In the genomic region with DNA sequence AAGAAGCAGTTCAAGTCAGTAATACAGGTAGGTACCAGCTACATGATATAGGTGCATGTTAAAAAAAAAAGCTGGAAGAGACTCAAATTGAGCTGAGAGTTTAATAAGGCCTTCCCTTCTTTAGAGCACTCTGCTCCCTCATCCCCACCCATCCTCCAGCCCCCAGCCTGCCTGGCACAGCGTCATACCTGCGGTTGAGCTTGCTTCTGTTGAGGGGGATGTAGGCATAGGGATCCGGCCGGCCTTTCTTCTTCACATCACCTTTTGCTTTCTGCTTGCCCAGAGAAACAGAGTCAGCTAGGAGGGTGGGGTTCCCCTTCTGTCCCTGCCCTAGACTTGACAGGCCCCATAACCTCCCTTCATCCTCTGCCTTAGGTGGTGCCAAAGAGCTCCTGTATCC, we compare ENCODE assay signal across 15 cellular contexts. TPM values are rescaled to one million over a fixed set of nuclear protein-coding genes. Genes with fewer than 3 reads are reported as not detected.
DNase-seq lines count a peak whose midpoint lies in the region; ATAC-seq and TF ChIP-seq lines count a peak whose summit lies in the region.
"Had no signal": no experiment of that assay in that cellular context is flagged by ENCODE, and none has a peak within 500 bp of the region (broad histone marks: within the 10 kb centered on the region; RNA-seq: fewer than 3 reads in every experiment).

No MANE protein-coding gene starts in this region.

- no peak for TF ChIP-seq CTCF in CD14-positive monocyte (IDR thresholded peaks at IDR 0.05)
- TF ChIP-seq CTCF in uterus (IDR thresholded peaks at IDR 0.05): no peak

- H3K4me2 ChIP-seq in BLaER1: no peak overlapping the region
- H3K4me2 ChIP-seq: GM23338 had no signal

- H3K4me1 ChIP-seq in BLaER1 (peaks cover 36% of the 10 kb centered on the region), uterus (no peaks in the 10 kb centered on the region)

- intact Hi-C loops in CD14-positive monocyte (cut with micrococcal nuclease) (no loop called here), uterus (cut with DNase I; ENCODE audit: low total_unique reads) (no loop called here)

- H3K27me3 ChIP-seq in BLaER1: no peaks in the 10 kb centered on the region
- no peaks in the 10 kb centered on the region for H3K27me3 ChIP-seq in uterus

- peaks cover 69 to 82% of the 10 kb centered on the region in 2 donors for H3K36me3 Mint-ChIP-seq in CD14-positive monocyte
- H3K36me3 Mint-ChIP-seq in effector memory CD8-positive, alpha-beta T cell (ENCODE audit: insufficient read depth): peaks cover 10% of the 10 kb centered on the region
- H3K36me3 Mint-ChIP-seq in stimulated activated effector memory CD8-positive, alpha-beta T cell treated with anti-CD3 and anti-CD28 coated beads, Interleukin-12 subunit alpha, Interleukin-12 subunit beta, amount 100 ng/mL, for 72 hours: peaks cover 62% of the 10 kb centered on the region

- H3K27ac ChIP-seq in BLaER1 (0 out of 2 replicates have a peak overlapping the region, but pooled peaks have one; percentile 26), uterus (no peak overlapping the region)
- H3K27ac ChIP-seq: C4-2B had no signal

- peak overlapping the region in 1 of 2 donors; percentile 9 for H3K4me3 Mint-ChIP-seq in CD14-positive monocyte
- H3K4me3 Mint-ChIP-seq in effector memory CD8-positive, alpha-beta T cell: no peak overlapping the region
- H3K4me3 Mint-ChIP-seq in stimulated activated effector memory CD8-positive, alpha-beta T cell treated with anti-CD3 and anti-CD28 coated beads, Interleukin-12 subunit alpha, Interleukin-12 subunit beta, amount 100 ng/mL, for 72 hours: no peak overlapping the region
- H3K4me3 Mint-ChIP-seq in stimulated activated naive CD8-positive, alpha-beta T cell treated with anti-CD3 and anti-CD28 coated beads, Interleukin-15, amount 100 ng/mL, for 72 hours: no peak overlapping the region
- H3K4me3 Mint-ChIP-seq: B cell; CD4-positive, alpha-beta memory T cell; GM23338 had no signal

- H3K9me3 Mint-ChIP-seq in CD14-positive monocyte: no peaks in the 10 kb centered on the region
- H3K9me3 Mint-ChIP-seq in effector memory CD8-positive, alpha-beta T cell: no peaks in the 10 kb centered on the region
- H3K9me3 Mint-ChIP-seq in stimulated activated effector memory CD8-positive, alpha-beta T cell treated with anti-CD3 and anti-CD28 coated beads, Interleukin-12 subunit alpha, Interleukin-12 subunit beta, amount 100 ng/mL, for 72 hours: no peaks in the 10 kb centered on the region
- no peaks in the 10 kb centered on the region for H3K9me3 Mint-ChIP-seq in stimulated activated naive CD8-positive, alpha-beta T cell treated with anti-CD3 and anti-CD28 coated beads, Interleukin-15, amount 100 ng/mL, for 72 hours
- H3K9me3 Mint-ChIP-seq: CD4-positive, alpha-beta memory T cell; GM23338 had no signal

- peaks cover 57% of the 10 kb centered on the region for H3K36me3 ChIP-seq in BLaER1
- H3K36me3 ChIP-seq in uterus: no peaks in the 10 kb centered on the region

- TF ChIP-seq POLR2A in uterus (IDR thresholded peaks at IDR 0.05): no peak

- H3K27me3 Mint-ChIP-seq in CD14-positive monocyte (ENCODE audit: low read depth in 3 of 3): peaks cover 0 to 3% (median 1%) of the 10 kb centered on the region in 3 donors
- no peaks in the 10 kb centered on the region for H3K27me3 Mint-ChIP-seq in effector memory CD8-positive, alpha-beta T cell
- H3K27me3 Mint-ChIP-seq in stimulated activated naive CD8-positive, alpha-beta T cell treated with anti-CD3 and anti-CD28 coated beads, Interleukin-15, amount 100 ng/mL, for 72 hours: no peaks in the 10 kb centered on the region
- H3K27me3 Mint-ChIP-seq: B cell; CD4-positive, alpha-beta memory T cell had no signal

- no peaks in the 10 kb centered on the region for H4K20me1 ChIP-seq in BLaER1

- H3K9me3 ChIP-seq in BLaER1 (no peaks in the 10 kb centered on the region), uterus (no peaks in the 10 kb centered on the region)

- H3K4me3 ChIP-seq in BLaER1: no peak overlapping the region
- H3K4me3 ChIP-seq in uterus: no peak overlapping the region
- H3K4me3 ChIP-seq: GM23338 had no signal

- DNase-seq in CD14-positive monocyte (ENCODE audit: low spot score) (no peak), uterus (no peak)
- DNase-seq in effector memory CD8-positive, alpha-beta T cell: no peak
- no peak for DNase-seq in stimulated activated effector memory CD8-positive, alpha-beta T cell treated with anti-CD3 and anti-CD28 coated beads, Interleukin-12 subunit alpha, Interleukin-12 subunit beta, amount 100 ng/mL, for 72 hours (ENCODE audit: low spot score in 2 of 2)
- no peak for DNase-seq in stimulated activated naive CD8-positive, alpha-beta T cell treated with anti-CD3 and anti-CD28 coated beads, Interleukin-15, amount 100 ng/mL, for 72 hours
- DNase-seq: CD4-positive, alpha-beta memory T cell; DMS153; DMS79; GDM1; HCEC 1CT; IMR-90 had no signal

- no peak for ATAC-seq in effector memory CD8-positive, alpha-beta T cell (replicated peaks)
- no peak for ATAC-seq in stimulated activated effector memory CD8-positive, alpha-beta T cell treated with anti-CD3 and anti-CD28 coated beads, Interleukin-12 subunit alpha, Interleukin-12 subunit beta, amount 100 ng/mL, for 72 hours
- no peak for ATAC-seq in stimulated activated naive CD8-positive, alpha-beta T cell treated with anti-CD3 and anti-CD28 coated beads, Interleukin-15, amount 100 ng/mL, for 72 hours
- ATAC-seq: GM23338 had no signal

- peak overlapping the region; percentile 83 to 98 (median 95) for H3K27ac Mint-ChIP-seq in CD14-positive monocyte
- peak overlapping the region; percentile 41 to 69 for H3K27ac Mint-ChIP-seq in effector memory CD8-positive, alpha-beta T cell
- peak overlapping the region; percentile 58 for H3K27ac Mint-ChIP-seq in stimulated activated effector memory CD8-positive, alpha-beta T cell treated with anti-CD3 and anti-CD28 coated beads, Interleukin-12 subunit alpha, Interleukin-12 subunit beta, amount 100 ng/mL, for 72 hours
- no peak overlapping the region for H3K27ac Mint-ChIP-seq in stimulated activated naive CD8-positive, alpha-beta T cell treated with anti-CD3 and anti-CD28 coated beads, Interleukin-15, amount 100 ng/mL, for 72 hours
- H3K27ac Mint-ChIP-seq: B cell, GM23338 had no signal

- H3K9ac ChIP-seq in BLaER1: no peak overlapping the region

- H3K4me1 Mint-ChIP-seq in CD14-positive monocyte: peaks cover 99% of the 10 kb centered on the region
- peaks cover 8 to 11% of the 10 kb centered on the region in 2 donors for H3K4me1 Mint-ChIP-seq in effector memory CD8-positive, alpha-beta T cell (ENCODE audit: low read depth in 2 of 2)
- H3K4me1 Mint-ChIP-seq in stimulated activated effector memory CD8-positive, alpha-beta T cell treated with anti-CD3 and anti-CD28 coated beads, Interleukin-12 subunit alpha, Interleukin-12 subunit beta, amount 100 ng/mL, for 72 hours: peaks cover 13% of the 10 kb centered on the region
- no peaks in the 10 kb centered on the region for H3K4me1 Mint-ChIP-seq in stimulated activated naive CD8-positive, alpha-beta T cell treated with anti-CD3 and anti-CD28 coated beads, Interleukin-15, amount 100 ng/mL, for 72 hours
- H3K4me1 Mint-ChIP-seq: B cell; CD4-positive, alpha-beta memory T cell had no signal

RNA-seq across cellular contexts. Expression of gene FRAT2, which starts 23.8 kb away (rescaled TPM):
- polyA plus RNA-seq in CD14-positive monocyte: 10 to 100 TPM; 29.4 to 62.4 TPM
- 10 to 100 TPM in 1 of 4 donors, 1 to 10 TPM in 3; 2.4 to 14.9 (median 4.8) TPM for total RNA-seq in uterus

RNA-seq across cellular contexts. Expression of gene FRAT1, which starts 39.3 kb away (rescaled TPM):
- 10 to 100 TPM; 17.0 to 34.4 TPM for polyA plus RNA-seq in CD14-positive monocyte
- total RNA-seq in uterus: 1 to 10 TPM; 1.8 to 6.9 (median 3.2) TPM

RNA-seq across cellular contexts. Expression of gene RRP12, which starts 42.8 kb away (rescaled TPM):
- 10 to 100 TPM; 31.0 to 44.3 TPM for polyA plus RNA-seq in CD14-positive monocyte
- total RNA-seq in uterus: 10 to 100 TPM; 14.8 to 27.6 (median 25.0) TPM

Comparison
In these comparisons a context has a peak if more than half of its experiments do, and no peak if none do; other contexts are left out.
1. H3K27ac Mint-ChIP-seq: peak in CD14-positive monocyte (7 of 7), effector memory CD8-positive, alpha-beta T cell (2 of 2) and stimulated activated effector memory CD8-positive, alpha-beta T cell treated with anti-CD3 and anti-CD28 coated beads, Interleukin-12 subunit alpha, Interleukin-12 subunit beta, amount 100 ng/mL, for 72 hours (single experiment); none in stimulated activated naive CD8-positive, alpha-beta T cell treated with anti-CD3 and anti-CD28 coated beads, Interleukin-15, amount 100 ng/mL, for 72 hours (0 of 2).